In the genomic region with DNA sequence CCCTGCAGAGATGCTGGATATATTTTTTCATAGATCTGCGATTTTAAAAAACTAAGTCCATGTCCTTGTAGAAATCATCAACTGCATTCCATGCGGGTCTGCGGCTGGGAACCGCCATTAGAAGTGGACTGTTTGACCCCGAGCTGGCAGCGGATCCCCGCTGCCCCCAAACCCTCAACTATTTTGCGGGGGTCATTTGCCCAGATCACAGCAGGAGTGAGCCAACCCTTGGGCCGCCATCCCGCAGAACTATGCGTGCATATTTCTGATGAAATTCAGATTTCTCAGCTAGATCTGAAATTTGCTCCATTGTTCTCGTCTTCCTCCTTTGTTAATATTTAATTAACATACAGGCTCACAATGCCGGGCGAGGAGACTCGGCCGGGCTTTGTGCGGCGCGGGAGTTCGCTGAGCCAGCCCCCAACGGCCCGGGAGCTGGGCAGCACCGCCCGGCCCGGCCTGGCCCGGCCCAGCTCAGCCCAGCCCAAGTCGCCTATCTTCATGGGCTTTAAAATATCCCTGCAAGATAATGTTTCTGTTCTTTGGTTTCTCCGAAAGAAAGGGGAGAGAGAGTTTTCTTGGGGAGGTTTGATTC, we compare ENCODE assay signal across 19 cellular contexts. TPM values are rescaled to one million over a fixed set of nuclear protein-coding genes. Genes with fewer than 3 reads are reported as not detected.
DNase-seq lines count a peak whose midpoint lies in the region; ATAC-seq, FAIRE-seq and TF ChIP-seq lines count a peak whose summit lies in the region.
"Had no signal": no experiment of that assay in that cellular context is flagged by ENCODE, and none has a peak within 500 bp of the region (broad histone marks: within the 10 kb centered on the region; RNA-seq: fewer than 3 reads in every experiment).

No MANE protein-coding gene starts in this region.

- H3K9me3 ChIP-seq in spleen (no peaks in the 10 kb centered on the region), HepG2 (ENCODE audit: low read length) (no peaks in the 10 kb centered on the region)

- H4K20me1 ChIP-seq in HepG2 (ENCODE audit: insufficient read depth, low read length), result no peaks in the 10 kb centered on the region

- TF ChIP-seq CTCF in spleen (IDR thresholded peaks at IDR 0.05 in 8 of 11, conservative IDR thresholded peaks at IDR 0.05 in 3 of 11) (no peak), HepG2 (CRISPR knock-in tag; IDR thresholded peaks at IDR 0.05) (no peak)

- 7 to 15% (median 8%) methylated on average over 28 of the region's 28 CpGs for WGBS in spleen, 5 donors
- WGBS in HepG2 (ENCODE audit: low lambda C conversion rate), result 20% methylated on average over 25 of the region's 28 CpGs

- H3K9me3 Mint-ChIP-seq in T-helper 2 cell treated with Interferon-gamma antibody and Interleukin-4, amounts not matched to agents 5 μg/mL and 100 μg/mL, for 36 hours, result no peaks in the 10 kb centered on the region
- H3K9me3 Mint-ChIP-seq in activated T-helper 17 cell treated with anti-CD3 and anti-CD28 coated beads, Interleukin-2, amount 50 U/mL, for 72 hours, result no peaks in the 10 kb centered on the region
- peaks cover 2% of the 10 kb centered on the region for H3K9me3 Mint-ChIP-seq in memory B cell
- H3K9me3 Mint-ChIP-seq: activated CD4-positive, alpha-beta memory T cell treated with anti-CD3 and anti-CD28 coated beads, Interleukin-2, amount 10 ng/mL, durations not matched to agents 7 days and 5 days had no signal

- H3K36me3 ChIP-seq in spleen (no peaks in the 10 kb centered on the region), HepG2 (replicated peaks in 1 of 2; ENCODE audit: control insufficient read depth in 1 of 2, insufficient read depth in 2 of 2, low read length in 2 of 2) (no peaks in the 10 kb centered on the region)
- H3K36me3 ChIP-seq: WERI-Rb-1 had no signal

- no peak overlapping the region for H3K4me3 ChIP-seq in spleen
- no peak overlapping the region for H3K4me3 ChIP-seq in HepG2 (replicated peaks in 1 of 3; ENCODE audit: insufficient read depth in 1 of 3, low read depth in 2 of 3, low read length in 3 of 3)

- no peak overlapping the region for H3K9ac ChIP-seq in HepG2 (ENCODE audit: insufficient read depth, low read depth, low read length)

- H3K4me2 ChIP-seq in HepG2 (ENCODE audit: low read depth, low read length), result no peak overlapping the region

- BruUV-seq in HepG2 (replicated peaks; lab: Mats Ljungman, UMichigan), result no TSS peak

- H3K4me1 ChIP-seq in spleen (peaks cover 10 to 43% (median 34%) of the 10 kb centered on the region in 6 donors), HepG2 (ENCODE audit: insufficient read depth, low read length) (no peaks in the 10 kb centered on the region)

- DNase-seq in T-helper 2 cell treated with Interferon-gamma antibody and Interleukin-4, amounts not matched to agents 5 μg/mL and 100 μg/mL, for 36 hours (ENCODE audit: low spot score), result no peak
- DNase-seq in T-helper 2 cell, result no peak
- DNase-seq in memory B cell (ENCODE audit: low spot score in 2 of 2), result no peak
- DNase-seq in spleen, result peak; percentile 29
- no peak for DNase-seq in HepG2 (ENCODE audit: low spot score)
- DNase-seq: activated CD4-positive, alpha-beta memory T cell treated with anti-CD3 and anti-CD28 coated beads, Interleukin-2, amount 10 ng/mL, durations not matched to agents 7 days and 5 days; activated T-cell treated with anti-CD3 and anti-CD28 coated beads, Interleukin-2, amount 50 U/mL, for 48 hours; DMS53; effector CD4-positive, alpha-beta T cell; MM.1S; NCI-H1694 treated with DMSO at 0.1 percent for 48 hours; NCI-H446 treated with DMSO at 0.1 percent for 48 hours; NK-92 treated with Interleukin-12 subunit alpha and Interleukin-12 subunit beta, amount 100 ng/mL, for 24 hours; WERI-Rb-1 had no signal

- H3K4me3 Mint-ChIP-seq in T-helper 2 cell treated with Interferon-gamma antibody and Interleukin-4, amounts not matched to agents 5 μg/mL and 100 μg/mL, for 36 hours, result peak overlapping the region; percentile 58
- H3K4me3 Mint-ChIP-seq in activated T-helper 17 cell treated with anti-CD3 and anti-CD28 coated beads, Interleukin-2, amount 50 U/mL, for 72 hours, result peak overlapping the region; percentile 56
- H3K4me3 Mint-ChIP-seq in memory B cell, result no peak overlapping the region
- H3K4me3 Mint-ChIP-seq: activated CD4-positive, alpha-beta memory T cell treated with anti-CD3 and anti-CD28 coated beads, Interleukin-2, amount 10 ng/mL, durations not matched to agents 7 days and 5 days had no signal

- peaks cover 9% of the 10 kb centered on the region for H3K4me1 Mint-ChIP-seq in T-helper 2 cell treated with Interferon-gamma antibody and Interleukin-4, amounts not matched to agents 5 μg/mL and 100 μg/mL, for 36 hours (ENCODE audit: low read depth)
- H3K4me1 Mint-ChIP-seq in activated T-helper 17 cell treated with anti-CD3 and anti-CD28 coated beads, Interleukin-2, amount 50 U/mL, for 72 hours, result no peaks in the 10 kb centered on the region
- peaks cover 10% of the 10 kb centered on the region for H3K4me1 Mint-ChIP-seq in memory B cell

- H3K27ac ChIP-seq in spleen (no peak overlapping the region), HepG2 (ENCODE audit: extremely low read length, insufficient read depth, low read length) (no peak overlapping the region)
- H3K27ac ChIP-seq: RWPE1, WERI-Rb-1 had no signal

- intact Hi-C loops in spleen (cut with DNase I; ENCODE audit: low total_unique reads) (loop anchor here (10.0 kb wide), 1 partner anchor 85 kb away; no protein-coding TSS in a partner anchor), HepG2 (cut with micrococcal nuclease; ENCODE audit: unreplicated experiment) (no loop called here)

- in situ Hi-C loops in HepG2 (cut with HindIII; ENCODE audit: extremely low pct_ligation_motif_present, low pct_unique_long_range_greater_than_20kb), result no loop called here

- POLR2A ChIA-PET in HepG2 (lab: Yijun Ruan, JAX), result no interaction called here

- FAIRE-seq in HepG2 (lab: Jason Lieb, UNC), result no peak
- FAIRE-seq: A204.1 had no signal

- peaks cover 13 to 98% (median 96%) of the 10 kb centered on the region in 7 donors for H3K27me3 ChIP-seq in spleen (replicated peaks in 1 of 7)
- H3K27me3 ChIP-seq in HepG2 (ENCODE audit: control insufficient read depth in 1 of 2, insufficient read depth in 2 of 2, low read length in 2 of 2), result peaks cover 10 to 74% of the 10 kb centered on the region in 2 experiments

- TF ChIP-seq POLR2A in spleen (IDR thresholded peaks at IDR 0.05) (no peak), HepG2 (IDR thresholded peaks at IDR 0.05; ENCODE audit: insufficient read depth in 1 of 2, low read depth in 2 of 2, low read length in 2 of 2) (no peak)

- ATAC-seq in activated T-helper 17 cell treated with anti-CD3 and anti-CD28 coated beads, Interleukin-2, amount 50 U/mL, for 72 hours (replicated peaks), result no peak
- ATAC-seq in memory B cell (ENCODE audit: low read depth) (no peak), HG03025 (IDR thresholded peaks at IDR 0.05; ENCODE audit: low FRiP score, unreplicated experiment) (no peak), HepG2 (no peak), GM19351 (IDR thresholded peaks at IDR 0.05; ENCODE audit: unreplicated experiment) (no peak)

- H3K79me2 ChIP-seq in HepG2 (ENCODE audit: insufficient read depth, low read length), result no peaks in the 10 kb centered on the region

- CTCF ChIA-PET in HepG2 (lab: Yijun Ruan, JAX; ENCODE audit: low intra/inter-chr PET ratio, low total read pairs), result no interaction called here

- H3K36me3 Mint-ChIP-seq in T-helper 2 cell treated with Interferon-gamma antibody and Interleukin-4, amounts not matched to agents 5 μg/mL and 100 μg/mL, for 36 hours (ENCODE audit: low read depth), result no peaks in the 10 kb centered on the region
- H3K36me3 Mint-ChIP-seq in activated T-helper 17 cell treated with anti-CD3 and anti-CD28 coated beads, Interleukin-2, amount 50 U/mL, for 72 hours (ENCODE audit: low read depth), result no peaks in the 10 kb centered on the region
- peaks cover 2% of the 10 kb centered on the region for H3K36me3 Mint-ChIP-seq in memory B cell

- peaks cover 83% of the 10 kb centered on the region for H3K27me3 Mint-ChIP-seq in T-helper 2 cell treated with Interferon-gamma antibody and Interleukin-4, amounts not matched to agents 5 μg/mL and 100 μg/mL, for 36 hours (ENCODE audit: low read depth)
- H3K27me3 Mint-ChIP-seq in activated T-helper 17 cell treated with anti-CD3 and anti-CD28 coated beads, Interleukin-2, amount 50 U/mL, for 72 hours, result peaks cover 49% of the 10 kb centered on the region
- H3K27me3 Mint-ChIP-seq in memory B cell, result peaks cover 34% of the 10 kb centered on the region

- TF ChIP-seq EP300 in HepG2 (IDR thresholded peaks at IDR 0.05; ENCODE audit: low read depth in 2 of 2, low read length in 2 of 2), result no peak
- no peak for TF ChIP-seq EP300 in HepG2 (CRISPR knock-in tag; IDR thresholded peaks at IDR 0.05; ENCODE audit: borderline replicate concordance)

- H3K27ac Mint-ChIP-seq in T-helper 2 cell treated with Interferon-gamma antibody and Interleukin-4, amounts not matched to agents 5 μg/mL and 100 μg/mL, for 36 hours, result peak overlapping the region; percentile 55
- no peak overlapping the region for H3K27ac Mint-ChIP-seq in activated T-helper 17 cell treated with anti-CD3 and anti-CD28 coated beads, Interleukin-2, amount 50 U/mL, for 72 hours
- H3K27ac Mint-ChIP-seq in memory B cell, result peak overlapping the region; percentile 68

- TF ChIP-seq RAD21 in HepG2 (CRISPR knock-in tag; IDR thresholded peaks at IDR 0.05), result no peak

- H2AFZ ChIP-seq in HepG2 (ENCODE audit: low read length), result no peak overlapping the region

RNA-seq across cellular contexts. Expression of a gene that starts 2.0 kb away (rescaled TPM):
- total RNA-seq in activated T-helper 17 cell treated with anti-CD3 and anti-CD28 coated beads, Interleukin-2, amount 50 U/mL, for 72 hours, result not detected
- total RNA-seq in spleen (not detected), HepG2 (2016; rRNA removed; fragmentation: Illumina TruSeq; extraction: Trizol) (not detected in 2 replicates)
- polyA plus RNA-seq in spleen (under 1 TPM in 2 of 3 donors, not detected in 1; 0.03 to 0.04 TPM), HepG2 (2011; rRNA removed) (not detected in 2 replicates)
- total RNA-seq in HepG2 (2016; cell fraction: cytosol; rRNA removed; fragmentation: Illumina TruSeq; extraction: Trizol; ENCODE audit: low read depth), result not detected in 2 replicates
- total RNA-seq in HepG2 (2016; cell fraction: insoluble cytoplasmic fraction; rRNA removed; fragmentation: Illumina TruSeq; extraction: Trizol), result not detected in 2 replicates
- total RNA-seq in HepG2 (2016; cell fraction: membrane; rRNA removed; fragmentation: Illumina TruSeq; extraction: Trizol), result not detected in 2 replicates
- not detected in 2 replicates for total RNA-seq in HepG2 (2016; cell fraction: nucleus; rRNA removed; fragmentation: Illumina TruSeq; extraction: Trizol)
- polyA plus RNA-seq in HepG2 (2011; cell fraction: cytosol; rRNA removed), result not detected in 2 replicates
- not detected in 2 replicates for polyA plus RNA-seq in HepG2 (2011; cell fraction: nucleus; rRNA removed)
- polyA plus RNA-seq in HepG2 (2012), result not detected in 2 replicates
- polyA plus RNA-seq in HepG2 (2016; cell fraction: cytosol; fragmentation: Illumina TruSeq; extraction: Trizol; ENCODE audit: low read depth), result not detected in 2 replicates
- polyA plus RNA-seq in HepG2 (2016; cell fraction: insoluble cytoplasmic fraction; fragmentation: Illumina TruSeq; extraction: Trizol; ENCODE audit: low read depth), result not detected in 2 replicates
- polyA plus RNA-seq in HepG2 (2016; cell fraction: membrane; fragmentation: Illumina TruSeq; extraction: Trizol; ENCODE audit: low read depth), result not detected in 2 replicates
- polyA plus RNA-seq in HepG2 (2016; cell fraction: nucleus; fragmentation: Illumina TruSeq; extraction: Trizol; ENCODE audit: insufficient read depth, low read depth), result not detected in 2 replicates
- polyA minus RNA-seq in HepG2 (2011; rRNA and poly(A)+ RNA removed; ENCODE audit: low replicate concordance), result not detected in 2 replicates
- not detected in 2 replicates for polyA minus RNA-seq in HepG2 (2011; cell fraction: cytosol; rRNA and poly(A)+ RNA removed)
- polyA minus RNA-seq in HepG2 (2011; cell fraction: nucleus; rRNA and poly(A)+ RNA removed), result not detected in 2 replicates
- total RNA-seq: activated CD4-positive, alpha-beta memory T cell treated with anti-CD3 and anti-CD28 coated beads, Interleukin-2, amount 10 ng/mL, durations not matched to agents 7 days and 5 days had no signal
